In the genomic region with DNA sequence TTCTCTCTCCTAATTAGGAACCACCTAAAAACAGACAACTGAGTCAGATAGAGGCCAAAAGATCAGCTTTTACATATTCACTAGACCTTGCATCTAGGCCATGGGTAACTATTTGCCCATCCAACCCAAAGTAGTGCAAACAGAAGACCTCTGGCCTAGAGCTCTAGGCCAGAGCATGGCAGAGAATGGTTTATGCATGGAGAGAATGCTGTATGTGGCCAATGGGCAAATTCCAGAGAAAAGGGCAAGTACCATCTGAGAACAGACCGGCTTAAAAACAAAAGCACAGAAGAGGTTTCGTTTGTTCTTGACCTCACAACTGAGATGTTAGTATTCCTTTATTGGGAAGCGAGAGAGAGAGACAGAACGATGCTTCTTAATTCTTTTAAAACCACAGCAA, we compare ENCODE assay signal across 26 cellular contexts.
DNase-seq lines count a peak whose midpoint lies in the region; ATAC-seq, FAIRE-seq and TF ChIP-seq lines count a peak whose summit lies in the region.
"Had no signal": no experiment of that assay in that cellular context is flagged by ENCODE, and none has a peak within 500 bp of the region (broad histone marks: within the 10 kb centered on the region; RNA-seq: fewer than 3 reads in every experiment).

No MANE protein-coding gene starts in this region.

- H3K36me3 Mint-ChIP-seq in activated T-cell treated with anti-CD3 and anti-CD28 coated beads, Interleukin-2, amount 50 U/mL, for 24 hours (ENCODE audit: low read depth): no peaks in the 10 kb centered on the region
- H3K36me3 Mint-ChIP-seq in activated CD4-positive, alpha-beta T cell treated with anti-CD3 and anti-CD28 coated beads for 36 hours (ENCODE audit: low read depth): no peaks in the 10 kb centered on the region
- H3K36me3 Mint-ChIP-seq: CD14-positive monocyte had no signal

- no peak for DNase-seq in GM19239 (ENCODE audit: insufficient read length, low spot score)
- DNase-seq in foreskin melanocyte: peak; percentile 82
- no peak for DNase-seq in sciatic nerve (ENCODE audit: low spot score)
- DNase-seq in activated T-cell treated with anti-CD3 and anti-CD28 coated beads, Interleukin-2, amount 50 U/mL, for 24 hours: no peak
- DNase-seq in activated CD4-positive, alpha-beta T cell treated with anti-CD3 and anti-CD28 coated beads for 36 hours: no peak
- DNase-seq in cerebellum (ENCODE audit: low spot score): no peak
- DNase-seq: 8988T; ACHN; AML-193; BE2C; CD4-positive, alpha-beta T cell; CD8-positive, alpha-beta memory T cell; DMS 273 treated with DMSO at 0.1 percent for 48 hours; DMS79 treated with DMSO at 0.1 percent for 48 hours; GDM1; H9 had no signal

- CTCF ChIA-PET in activated CD4-positive, alpha-beta T cell treated with anti-CD3 and anti-CD28 coated beads for 36 hours (lab: Charles Lee): no interaction called here

- intact Hi-C loops in sciatic nerve (cut with DNase I): no loop called here
- intact Hi-C loops in activated CD4-positive, alpha-beta T cell treated with anti-CD3 and anti-CD28 coated beads for 36 hours (cut with DNase I, micrococcal nuclease): no loop called here

- ATAC-seq in sciatic nerve (peak; percentile 20), GM18502 (IDR thresholded peaks at IDR 0.05; ENCODE audit: poor library complexity, unreplicated experiment) (no peak)
- no peak for ATAC-seq in activated CD4-positive, alpha-beta T cell treated with anti-CD3 and anti-CD28 coated beads for 36 hours
- ATAC-seq: A549, GM12878, GM23338, HCT116 had no signal

- H3K4me3 Mint-ChIP-seq in activated T-cell treated with anti-CD3 and anti-CD28 coated beads, Interleukin-2, amount 50 U/mL, for 24 hours: no peak overlapping the region
- no peak overlapping the region for H3K4me3 Mint-ChIP-seq in activated CD4-positive, alpha-beta T cell treated with anti-CD3 and anti-CD28 coated beads for 36 hours
- H3K4me3 Mint-ChIP-seq: CD14-positive monocyte; CD4-positive, alpha-beta T cell; CD8-positive, alpha-beta memory T cell; GM23338; H9 had no signal

- POLR2A ChIA-PET in activated CD4-positive, alpha-beta T cell treated with anti-CD3 and anti-CD28 coated beads for 36 hours (lab: Charles Lee): no interaction called here

- no peaks in the 10 kb centered on the region for H3K9me3 Mint-ChIP-seq in activated T-cell treated with anti-CD3 and anti-CD28 coated beads, Interleukin-2, amount 50 U/mL, for 24 hours
- no peaks in the 10 kb centered on the region for H3K9me3 Mint-ChIP-seq in activated CD4-positive, alpha-beta T cell treated with anti-CD3 and anti-CD28 coated beads for 36 hours (ENCODE audit: low read depth)
- H3K9me3 Mint-ChIP-seq: CD4-positive, alpha-beta T cell; CD8-positive, alpha-beta memory T cell; GM23338; H9 had no signal

- no peak for TF ChIP-seq CTCF in 22Rv1 (IDR thresholded peaks at IDR 0.05)

- H3K27me3 Mint-ChIP-seq in activated T-cell treated with anti-CD3 and anti-CD28 coated beads, Interleukin-2, amount 50 U/mL, for 24 hours: no peaks in the 10 kb centered on the region
- no peaks in the 10 kb centered on the region for H3K27me3 Mint-ChIP-seq in activated CD4-positive, alpha-beta T cell treated with anti-CD3 and anti-CD28 coated beads for 36 hours
- H3K27me3 Mint-ChIP-seq: CD4-positive, alpha-beta T cell; CD8-positive, alpha-beta memory T cell had no signal

- no peak overlapping the region for H3K27ac Mint-ChIP-seq in activated T-cell treated with anti-CD3 and anti-CD28 coated beads, Interleukin-2, amount 50 U/mL, for 24 hours
- H3K27ac Mint-ChIP-seq in activated CD4-positive, alpha-beta T cell treated with anti-CD3 and anti-CD28 coated beads for 36 hours: no peak overlapping the region
- H3K27ac Mint-ChIP-seq: CD14-positive monocyte; CD4-positive, alpha-beta T cell; CD8-positive, alpha-beta memory T cell; GM23338; H9 had no signal

- peak overlapping the region; percentile 41 for H3K27ac ChIP-seq in 22Rv1
- H3K27ac ChIP-seq: A549; BLaER1 treated with 17β-estradiol and CSF1 and Interleukin-3, amounts not matched to agents 10 nM and 100 nM had no signal

- FAIRE-seq in GM19239 (lab: Jason Lieb, UNC): peak; percentile 28
- FAIRE-seq: A549, D721Med, GM12878, GM18507 had no signal

- no peaks in the 10 kb centered on the region for H3K4me1 Mint-ChIP-seq in activated T-cell treated with anti-CD3 and anti-CD28 coated beads, Interleukin-2, amount 50 U/mL, for 24 hours (ENCODE audit: low read depth)
- no peaks in the 10 kb centered on the region for H3K4me1 Mint-ChIP-seq in activated CD4-positive, alpha-beta T cell treated with anti-CD3 and anti-CD28 coated beads for 36 hours
- H3K4me1 Mint-ChIP-seq: CD14-positive monocyte; CD8-positive, alpha-beta memory T cell; GM23338; H9 had no signal
